In genomic region chr18:50128506-50129271, GRCh38 we compare ENCODE assay signal across 15 cellular contexts.
A peak's percentile ranks its signal among the peaks of the same experiment; 100 is the strongest.
DNase-seq lines count a peak whose midpoint lies in the region; ATAC-seq and TF ChIP-seq lines count a peak whose summit lies in the region.
"Had no signal": no experiment of that assay in that cellular context is flagged by ENCODE, and none has a peak within 500 bp of the region (broad histone marks: within the 10 kb centered on the region; RNA-seq: fewer than 3 reads in every experiment).

No MANE protein-coding gene starts in this region.

- no peak for TF ChIP-seq POLR2A in prostate gland (IDR thresholded peaks at IDR 0.05)

- H4K20me1 ChIP-seq in GM23248 (ENCODE audit: insufficient read depth): no peaks in the 10 kb centered on the region

- no peak overlapping the region for H3K4me2 ChIP-seq in GM23248 (ENCODE audit: unreplicated experiment)

- no peak overlapping the region for H3K4me3 Mint-ChIP-seq in activated CD4-positive, alpha-beta T cell treated with anti-CD3 and anti-CD28 coated beads for 36 hours
- H3K4me3 Mint-ChIP-seq: activated naive CD8-positive, alpha-beta T cell treated with anti-CD3 and anti-CD28 coated beads for 36 hours; stimulated activated naive B cell treated with anti-CD40 and anti-IgM and Interleukin-4, amounts not matched to agents 10 μg/mL and 1 μg/mL and 100 μg/mL, for 72 hours had no signal

- H3K4me1 ChIP-seq in prostate gland (replicated peaks) (no peaks in the 10 kb centered on the region), GM23248 (ENCODE audit: insufficient read depth) (no peaks in the 10 kb centered on the region)

- in situ Hi-C loops in GM23248 (cut with MboI): no loop called here

- DNase-seq in GM20000 (ENCODE audit: low spot score) (peak; percentile 12), NCI-H345 treated with DMSO at 0.1 percent for 48 hours (lab: John Stamatoyannopoulos, UW; ENCODE audit: unreplicated experiment) (peak; percentile 26), prostate gland (ENCODE audit: low spot score) (peak; percentile 28), GM23248 (no peak)
- no peak for DNase-seq in activated CD4-positive, CD25-positive, alpha-beta regulatory T cell treated with anti-CD3 and anti-CD28 coated beads, Interleukin-2, amount 50 U/mL, for 72 hours
- DNase-seq in activated CD4-positive, alpha-beta T cell treated with anti-CD3 and anti-CD28 coated beads for 36 hours: no peak
- DNase-seq: activated CD8-positive, alpha-beta memory T cell treated with anti-CD3 and anti-CD28 coated beads, Interleukin-2, amount 50 U/mL, for 48 hours; activated naive CD8-positive, alpha-beta T cell treated with anti-CD3 and anti-CD28 coated beads for 36 hours; erythroblast; midbrain; NCI-H1048; stimulated activated CD4-positive, alpha-beta T cell treated with anti-CD3 and anti-CD28 coated beads, Interleukin-4, amount 100 ng/mL, for 4 hours; stimulated activated naive B cell treated with anti-CD40 and anti-IgM and Interleukin-4, amounts not matched to agents 10 μg/mL and 1 μg/mL and 100 μg/mL, for 72 hours had no signal

- no peaks in the 10 kb centered on the region for H3K9me3 ChIP-seq in prostate gland
- H3K9me3 ChIP-seq in GM23248 (ENCODE audit: low read depth): no peaks in the 10 kb centered on the region

- no peak overlapping the region for H3K27ac ChIP-seq in prostate gland
- H3K27ac ChIP-seq in GM23248: no peak overlapping the region

- no peaks in the 10 kb centered on the region for H3F3A ChIP-seq in GM23248 (ENCODE audit: insufficient read depth)

- H3K9me2 ChIP-seq in GM23248 (ENCODE audit: insufficient read depth): no peaks in the 10 kb centered on the region

- no peak overlapping the region for H3K27ac Mint-ChIP-seq in activated CD4-positive, alpha-beta T cell treated with anti-CD3 and anti-CD28 coated beads for 36 hours
- H3K27ac Mint-ChIP-seq: activated naive CD8-positive, alpha-beta T cell treated with anti-CD3 and anti-CD28 coated beads for 36 hours; stimulated activated naive B cell treated with anti-CD40 and anti-IgM and Interleukin-4, amounts not matched to agents 10 μg/mL and 1 μg/mL and 100 μg/mL, for 72 hours had no signal

- H3K9me3 Mint-ChIP-seq in activated CD4-positive, alpha-beta T cell treated with anti-CD3 and anti-CD28 coated beads for 36 hours (ENCODE audit: low read depth): no peaks in the 10 kb centered on the region
- H3K9me3 Mint-ChIP-seq: activated naive CD8-positive, alpha-beta T cell treated with anti-CD3 and anti-CD28 coated beads for 36 hours; stimulated activated naive B cell treated with anti-CD40 and anti-IgM and Interleukin-4, amounts not matched to agents 10 μg/mL and 1 μg/mL and 100 μg/mL, for 72 hours had no signal

- H3K4me1 Mint-ChIP-seq in activated CD4-positive, alpha-beta T cell treated with anti-CD3 and anti-CD28 coated beads for 36 hours: peaks cover 11% of the 10 kb centered on the region

- TF ChIP-seq CTCF in GM20000 (IDR thresholded peaks at IDR 0.05; ENCODE audit: extremely low read depth, missing control alignments) (no peak), prostate gland (IDR thresholded peaks at IDR 0.05) (no peak)

- intact Hi-C loops in prostate gland (cut with DNase I): no loop called here
- intact Hi-C loops in activated CD4-positive, alpha-beta T cell treated with anti-CD3 and anti-CD28 coated beads for 36 hours (cut with DNase I, micrococcal nuclease): no loop called here

- CTCF ChIA-PET in activated CD4-positive, alpha-beta T cell treated with anti-CD3 and anti-CD28 coated beads for 36 hours (lab: Charles Lee): interaction anchor here (1.0 to 1.1 kb wide), 2 partner anchors 229 kb away, joined by 3 to 4 read pairs; no protein-coding TSS in a partner anchor

- no peak overlapping the region for H3K4me3 ChIP-seq in prostate gland
- H3K4me3 ChIP-seq in GM23248: no peak overlapping the region

- peaks cover 13% of the 10 kb centered on the region for H3K27me3 Mint-ChIP-seq in activated CD4-positive, alpha-beta T cell treated with anti-CD3 and anti-CD28 coated beads for 36 hours

- WGBS in prostate gland: 51% methylated on average over 15 of the region's 15 CpGs
- WGBS in GM23248 (ENCODE audit: low coverage in 1 of 2, low lambda C conversion rate in 2 of 2, missing lambda C conversion rate in 2 of 2), 2 experiments: 28 to 31% methylated on average over 14 to 15 of the region's 15 CpGs

- no peaks in the 10 kb centered on the region for H3K36me3 ChIP-seq in prostate gland
- H3K36me3 ChIP-seq in GM23248 (ENCODE audit: low read depth): no peaks in the 10 kb centered on the region

- H3K27me3 ChIP-seq in prostate gland (replicated peaks; ENCODE audit: insufficient read depth): no peaks in the 10 kb centered on the region
- peaks cover 14% of the 10 kb centered on the region; the same call in 1 of the 2 replicates for H3K27me3 ChIP-seq in GM23248 (replicated peaks; ENCODE audit: insufficient read depth)

- peak; percentile 81 for ATAC-seq in esophagus mucosa
- no peak for ATAC-seq in GM18907 (IDR thresholded peaks at IDR 0.05; ENCODE audit: unreplicated experiment)
- no peak for ATAC-seq in activated CD4-positive, alpha-beta T cell treated with anti-CD3 and anti-CD28 coated beads for 36 hours
- ATAC-seq: stimulated activated naive B cell treated with anti-CD40 and anti-IgM and Interleukin-4, amounts not matched to agents 10 μg/mL and 1 μg/mL and 100 μg/mL, for 72 hours had no signal

- H2AFZ ChIP-seq in GM23248: no peak overlapping the region

- H3K9ac ChIP-seq in GM23248: no peak overlapping the region

- POLR2A ChIA-PET in activated CD4-positive, alpha-beta T cell treated with anti-CD3 and anti-CD28 coated beads for 36 hours (lab: Charles Lee): no interaction called here

- no peaks in the 10 kb centered on the region for H3K79me2 ChIP-seq in GM23248 (ENCODE audit: insufficient read depth)

- no peaks in the 10 kb centered on the region for H3K36me3 Mint-ChIP-seq in activated CD4-positive, alpha-beta T cell treated with anti-CD3 and anti-CD28 coated beads for 36 hours (ENCODE audit: low read depth)
- H3K36me3 Mint-ChIP-seq: activated naive CD8-positive, alpha-beta T cell treated with anti-CD3 and anti-CD28 coated beads for 36 hours; stimulated activated naive B cell treated with anti-CD40 and anti-IgM and Interleukin-4, amounts not matched to agents 10 μg/mL and 1 μg/mL and 100 μg/mL, for 72 hours had no signal

Comparison
In these comparisons a context has a peak if more than half of its experiments do, and no peak if none do; other contexts are left out.
1. DNase-seq: peak in GM20000 (single experiment), NCI-H345 treated with DMSO at 0.1 percent for 48 hours (single experiment) and prostate gland (single experiment); none in GM23248 (single experiment), activated CD4-positive, CD25-positive, alpha-beta regulatory T cell treated with anti-CD3 and anti-CD28 coated beads, Interleukin-2, amount 50 U/mL, for 72 hours (single experiment) and activated CD4-positive, alpha-beta T cell treated with anti-CD3 and anti-CD28 coated beads for 36 hours (single experiment).